ENCODE assay signal across 8 cellular contexts in genomic region chr3:196501316-196502064, GRCh38. TPM values are rescaled to one million over a fixed set of nuclear protein-coding genes. Genes with fewer than 3 reads are reported as not detected.
DNase-seq lines count a peak whose midpoint lies in the region; FAIRE-seq and TF ChIP-seq lines count a peak whose summit lies in the region.

No MANE protein-coding gene starts in this region.

- WGBS in small intestine, 3 donors: 4% methylated on average over 14 of the region's 14 CpGs

- H3K27ac ChIP-seq in VCaP (peak overlapping the region; percentile 92), small intestine (ENCODE audit: low read depth in 1 of 2, low read length in 1 of 2) (no peak overlapping the region)

- H3K9me3 ChIP-seq in small intestine (ENCODE audit: control insufficient read depth, low read depth): no peaks in the 10 kb centered on the region

- H3K36me3 ChIP-seq in small intestine (ENCODE audit: control insufficient read depth in 2 of 2, insufficient read depth in 2 of 2, low read length in 2 of 2): no peaks in the 10 kb centered on the region

- FAIRE-seq in GM18507 (lab: Jason Lieb, UNC) (peak; percentile 39), small intestine (lab: Jason Lieb, UNC) (no peak)

- peak overlapping the region; percentile 78 for H3K4me3 ChIP-seq in AG09309 (ENCODE audit: control insufficient read depth, low read depth, low read length)
- peak overlapping the region; percentile 47 to 93 for H3K4me3 ChIP-seq in small intestine (ENCODE audit: low read depth in 1 of 2, low read length in 2 of 2)

- H3K4me1 ChIP-seq in small intestine (ENCODE audit: control insufficient read depth in 2 of 2, insufficient read depth in 1 of 2, low read depth in 1 of 2, low read length in 1 of 2): peaks cover 3 to 8% of the 10 kb centered on the region in 2 donors

- no peaks in the 10 kb centered on the region for H3K27me3 ChIP-seq in small intestine (ENCODE audit: control insufficient read depth in 2 of 2, insufficient read depth in 2 of 2, low read length in 2 of 2)

- TF ChIP-seq CTCF in AG09309 (IDR thresholded peaks at IDR 0.05; ENCODE audit: control insufficient read depth, insufficient read depth, low read depth, low read length, missing control alignments) (no peak), VCaP (conservative IDR thresholded peaks at IDR 0.05) (no peak)

- DNase-seq in AG09309 (ENCODE audit: low read depth) (no peak), GM18507 (ENCODE audit: extremely low spot score, insufficient read length, low read depth) (no peak), glomerular visceral epithelial cell (ENCODE audit: extremely low spot score) (peak; percentile 25), small intestine (peak; percentile 16), NCI-H226 (no peak), NCI-H2196 treated with DMSO at 0.1 percent for 48 hours (lab: John Stamatoyannopoulos, UW; ENCODE audit: unreplicated experiment) (no peak), midbrain (lab: John Stamatoyannopoulos, UW) (no peak)

RNA-seq across cellular contexts. Expression of gene RNF168, which starts 2.1 kb away (rescaled TPM):
- 1 to 10 TPM; 2.4 to 8.9 (median 3.1) TPM for polyA plus RNA-seq in small intestine

RNA-seq across cellular contexts. Expression of gene SMCO1, which starts 13.7 kb away (rescaled TPM):
- not detected for polyA plus RNA-seq in small intestine

Comparison
In these comparisons a context has a peak if more than half of its experiments do, and no peak if none do; other contexts are left out.
1. DNase-seq: peak in glomerular visceral epithelial cell (single experiment) and small intestine (single experiment); none in AG09309 (single experiment), GM18507 (single experiment), NCI-H226 (single experiment), NCI-H2196 treated with DMSO at 0.1 percent for 48 hours (single experiment) and midbrain (single experiment).